Comparison of ENCODE assay signal across 8 cellular contexts in genomic region chr19:42184401-42184861, GRCh38. TPM values are rescaled to one million over a fixed set of nuclear protein-coding genes. Genes with fewer than 3 reads are reported as not detected.
A peak's percentile ranks its signal among the peaks of the same experiment; 100 is the strongest.
DNase-seq lines count a peak whose midpoint lies in the region; ATAC-seq and TF ChIP-seq lines count a peak whose summit lies in the region.

No MANE protein-coding gene starts in this region.

- intact Hi-C loops in heart right ventricle (cut with DNase I) = loop anchor here (1.0 to 5.0 kb wide), 7 partner anchors 50 to 77 kb away; partner anchors contain the start of gene POU2F2 (in 7 of the 10)

- peak overlapping the region; percentile 81 for H3K27ac Mint-ChIP-seq in activated naive CD8-positive, alpha-beta T cell treated with anti-CD3 and anti-CD28 coated beads, Interleukin-2, amount 10 ng/mL, durations not matched to agents 7 days and 5 days

- ATAC-seq in activated naive CD8-positive, alpha-beta T cell treated with anti-CD3 and anti-CD28 coated beads, Interleukin-2, amount 10 ng/mL, durations not matched to agents 7 days and 5 days (ENCODE audit: low read depth) = peak; percentile 28
- peak; percentile 56 to 86 (median 81) for ATAC-seq in heart right ventricle
- no peak for ATAC-seq in HG03045 (IDR thresholded peaks at IDR 0.05; ENCODE audit: unreplicated experiment)
- no peak for ATAC-seq in GM19452 (IDR thresholded peaks at IDR 0.05; ENCODE audit: unreplicated experiment)

- peaks cover 0 to 43% (median 35%) of the 10 kb centered on the region in 7 donors for H3K27me3 ChIP-seq in heart right ventricle

- H3K4me1 Mint-ChIP-seq in activated naive CD8-positive, alpha-beta T cell treated with anti-CD3 and anti-CD28 coated beads, Interleukin-2, amount 10 ng/mL, durations not matched to agents 7 days and 5 days = peaks cover 26% of the 10 kb centered on the region

- peaks cover 0 to 33% (median 0%) of the 10 kb centered on the region in 9 donors for H3K4me1 ChIP-seq in heart right ventricle

- H3K4me3 Mint-ChIP-seq in activated naive CD8-positive, alpha-beta T cell treated with anti-CD3 and anti-CD28 coated beads, Interleukin-2, amount 10 ng/mL, durations not matched to agents 7 days and 5 days = peak overlapping the region; percentile 49

- H3K27me3 Mint-ChIP-seq in activated naive CD8-positive, alpha-beta T cell treated with anti-CD3 and anti-CD28 coated beads, Interleukin-2, amount 10 ng/mL, durations not matched to agents 7 days and 5 days = peaks cover 10% of the 10 kb centered on the region

- no peaks in the 10 kb centered on the region for H3K36me3 ChIP-seq in heart right ventricle

- POLR2A ChIA-PET in activated naive CD8-positive, alpha-beta T cell treated with anti-CD3 and anti-CD28 coated beads, Interleukin-2, amount 10 ng/mL, durations not matched to agents 7 days and 5 days (lab: Charles Lee) = interaction anchor here (0.5 to 4.8 kb wide), 7 partner anchors 8 to 95 kb away, joined by 3 to 21 read pairs (median 3); partner anchors contain the start of gene POU2F2

- peak overlapping the region in 1 of 10 donors; percentile 64 for H3K27ac ChIP-seq in heart right ventricle

- H3K4me3 ChIP-seq in heart right ventricle = no peak overlapping the region

- 0 to 14% methylated on average over 1 of the region's 1 CpG for WGBS in heart right ventricle, 2 donors

- peak; percentile 65 to 91 (median 85) for TF ChIP-seq CTCF in heart right ventricle (IDR thresholded peaks at IDR 0.05)

- no peaks in the 10 kb centered on the region for H3K36me3 Mint-ChIP-seq in activated naive CD8-positive, alpha-beta T cell treated with anti-CD3 and anti-CD28 coated beads, Interleukin-2, amount 10 ng/mL, durations not matched to agents 7 days and 5 days

- H3K9me3 ChIP-seq in heart right ventricle = no peaks in the 10 kb centered on the region

- H3K9me3 Mint-ChIP-seq in activated naive CD8-positive, alpha-beta T cell treated with anti-CD3 and anti-CD28 coated beads, Interleukin-2, amount 10 ng/mL, durations not matched to agents 7 days and 5 days = no peaks in the 10 kb centered on the region

- DNase-seq in ELR (ENCODE audit: low read depth) = peak; percentile 86
- DNase-seq in MV-4-11 (lab: John Stamatoyannopoulos, UW) = peak; percentile 51
- DNase-seq in SW 1271 (lab: John Stamatoyannopoulos, UW) = peak; percentile 20 to 59
- DNase-seq in activated naive CD8-positive, alpha-beta T cell treated with anti-CD3 and anti-CD28 coated beads, Interleukin-2, amount 10 ng/mL, durations not matched to agents 7 days and 5 days = peak; percentile 72
- DNase-seq in heart right ventricle = peak; percentile 65 to 68
- peak; percentile 53 for DNase-seq in putamen (ENCODE audit: low spot score)

RNA-seq across cellular contexts. Expression of gene DEDD2, which starts 33.0 kb away (rescaled TPM):
- total RNA-seq in activated naive CD8-positive, alpha-beta T cell treated with anti-CD3 and anti-CD28 coated beads, Interleukin-2, amount 10 ng/mL, durations not matched to agents 7 days and 5 days = 10 to 100 TPM; 41.3 to 42.2 TPM
- 10 to 100 TPM in 9 of 10 donors, 1 to 10 TPM in 1; 9.8 to 20.5 (median 12.2) TPM for total RNA-seq in heart right ventricle
- polyA plus RNA-seq in heart right ventricle = 10 to 100 TPM; 12.9 to 15.2 TPM

RNA-seq across cellular contexts. Expression of gene ZNF526, which starts 35.7 kb away (rescaled TPM):
- 10 to 100 TPM; 19.6 to 20.6 TPM for total RNA-seq in activated naive CD8-positive, alpha-beta T cell treated with anti-CD3 and anti-CD28 coated beads, Interleukin-2, amount 10 ng/mL, durations not matched to agents 7 days and 5 days
- total RNA-seq in heart right ventricle = 1 to 10 TPM; 3.2 to 7.0 (median 5.4) TPM
- polyA plus RNA-seq in heart right ventricle = 1 to 10 TPM; 3.2 to 3.4 TPM

RNA-seq across cellular contexts. Expression of gene POU2F2, which starts 52.2 kb away (rescaled TPM):
- 10 to 100 TPM; 33.0 to 33.9 TPM for total RNA-seq in activated naive CD8-positive, alpha-beta T cell treated with anti-CD3 and anti-CD28 coated beads, Interleukin-2, amount 10 ng/mL, durations not matched to agents 7 days and 5 days
- 1 to 10 TPM in 1 of 10 donors, under 1 TPM in 9; 0.51 to 3.8 (median 0.70) TPM for total RNA-seq in heart right ventricle
- under 1 TPM; 0.28 to 0.37 TPM for polyA plus RNA-seq in heart right ventricle

RNA-seq across cellular contexts. Expression of gene GSK3A, which starts 58.0 kb away (rescaled TPM):
- 10 to 100 TPM; 41.0 to 42.2 TPM for total RNA-seq in activated naive CD8-positive, alpha-beta T cell treated with anti-CD3 and anti-CD28 coated beads, Interleukin-2, amount 10 ng/mL, durations not matched to agents 7 days and 5 days
- 10 to 100 TPM; 31.9 to 46.1 (median 36.4) TPM for total RNA-seq in heart right ventricle
- polyA plus RNA-seq in heart right ventricle = 10 to 100 TPM; 31.2 to 51.0 TPM

Comparison
In these comparisons a context has a peak if more than half of its experiments do, and no peak if none do; other contexts are left out.
1. ATAC-seq: peak in activated naive CD8-positive, alpha-beta T cell treated with anti-CD3 and anti-CD28 coated beads, Interleukin-2, amount 10 ng/mL, durations not matched to agents 7 days and 5 days (single experiment) and heart right ventricle (8 of 8); none in HG03045 (single experiment) and GM19452 (single experiment).
2. RNA of gene POU2F2, which starts 52.2 kb away (total RNA-seq): 33.0 to 33.9 TPM in activated naive CD8-positive, alpha-beta T cell treated with anti-CD3 and anti-CD28 coated beads, Interleukin-2, amount 10 ng/mL, durations not matched to agents 7 days and 5 days; 0.51 to 3.8 TPM in heart right ventricle; every median in the first group is over 4 times any median in the second.
3. Peak in every context shown above with its lines, with median percentiles within 50 percentile points of each other: DNase-seq.